In the genomic region with DNA sequence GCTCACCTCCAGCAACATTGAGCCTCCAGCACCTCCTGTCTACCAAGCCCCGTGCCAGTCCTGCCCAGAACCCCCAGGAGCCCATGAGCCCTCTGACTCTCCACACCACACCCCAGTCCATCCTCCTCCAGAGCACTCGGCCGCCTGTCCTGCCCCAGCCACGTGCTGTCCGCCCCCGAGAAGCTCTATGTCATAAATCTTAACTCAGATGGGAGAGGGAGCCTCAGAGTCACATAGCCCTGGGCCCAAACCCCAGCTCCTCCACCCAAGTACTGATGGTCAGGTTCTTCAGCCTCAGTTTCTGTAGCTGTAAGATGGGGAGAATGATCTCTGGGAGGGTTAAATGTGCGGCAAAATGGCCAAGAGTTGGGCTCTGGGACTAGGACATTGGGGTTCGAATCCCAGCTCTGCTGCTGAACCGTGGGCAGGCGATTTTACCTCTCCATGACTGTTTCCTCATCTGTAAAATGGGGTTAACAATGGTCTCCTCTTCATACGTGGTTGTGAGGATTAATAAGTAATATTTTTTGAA, we compare ENCODE assay signal across 16 cellular contexts. TPM values are rescaled to one million over a fixed set of nuclear protein-coding genes. Genes with fewer than 3 reads are reported as not detected.
DNase-seq lines count a peak whose midpoint lies in the region; ATAC-seq, FAIRE-seq and TF ChIP-seq lines count a peak whose summit lies in the region.
"Had no signal": no experiment of that assay in that cellular context is flagged by ENCODE, and none has a peak within 500 bp of the region (broad histone marks: within the 10 kb centered on the region; RNA-seq: fewer than 3 reads in every experiment).

No MANE protein-coding gene starts in this region.

- no peak for ATAC-seq in activated CD8-positive, alpha-beta T cell treated with anti-CD3 and anti-CD28 coated beads for 36 hours
- ATAC-seq in naive thymus-derived CD8-positive, alpha-beta T cell = no peak
- ATAC-seq in GM18517 (IDR thresholded peaks at IDR 0.05; ENCODE audit: unreplicated experiment) = no peak
- ATAC-seq: gastroesophageal sphincter had no signal

- POLR2A ChIA-PET in CD4-positive, alpha-beta memory T cell (lab: Charles Lee; ENCODE audit: partially characterized antibody) = interaction anchor here (0.7 to 9.8 kb wide), 21 partner anchors 8 to 348 kb away, joined by 3 to 147 read pairs (median 5); a partner anchor contains a TSS
- POLR2A ChIA-PET in activated CD8-positive, alpha-beta T cell treated with anti-CD3 and anti-CD28 coated beads for 36 hours (lab: Charles Lee) = interaction anchor here (0.9 to 1.8 kb wide), 7 partner anchors 9 to 176 kb away, joined by 3 to 10 read pairs (median 4); a partner anchor contains a TSS
- POLR2A ChIA-PET in naive thymus-derived CD8-positive, alpha-beta T cell (lab: Charles Lee) = interaction anchor here (0.9 to 9.6 kb wide), 18 partner anchors 10 to 298 kb away, joined by 3 to 141 read pairs (median 6); a partner anchor contains a TSS

- H3K27ac Mint-ChIP-seq in CD4-positive, alpha-beta memory T cell = peak overlapping the region; percentile 46 to 100 (median 89)
- H3K27ac Mint-ChIP-seq in activated CD8-positive, alpha-beta T cell treated with anti-CD3 and anti-CD28 coated beads for 36 hours = peak overlapping the region; percentile 85
- H3K27ac Mint-ChIP-seq in naive thymus-derived CD8-positive, alpha-beta T cell = peak overlapping the region; percentile 71 to 100 (median 96)

- H3K9me3 Mint-ChIP-seq in CD4-positive, alpha-beta memory T cell = no peaks in the 10 kb centered on the region
- peaks cover 3% of the 10 kb centered on the region for H3K9me3 Mint-ChIP-seq in activated CD8-positive, alpha-beta T cell treated with anti-CD3 and anti-CD28 coated beads for 36 hours
- no peaks in the 10 kb centered on the region for H3K9me3 Mint-ChIP-seq in naive thymus-derived CD8-positive, alpha-beta T cell

- peak overlapping the region; percentile 59 for H3K27ac ChIP-seq in CD4-positive, alpha-beta memory T cell (ENCODE audit: low read depth, low read length)
- H3K27ac ChIP-seq: gastroesophageal sphincter, WERI-Rb-1 had no signal

- H3K4me1 Mint-ChIP-seq in CD4-positive, alpha-beta memory T cell = peaks cover 58 to 94% (median 71%) of the 10 kb centered on the region in 4 donors
- H3K4me1 Mint-ChIP-seq in activated CD8-positive, alpha-beta T cell treated with anti-CD3 and anti-CD28 coated beads for 36 hours (ENCODE audit: low read depth) = peaks cover 93% of the 10 kb centered on the region
- H3K4me1 Mint-ChIP-seq in naive thymus-derived CD8-positive, alpha-beta T cell = peaks cover 45 to 98% (median 91%) of the 10 kb centered on the region in 4 donors

- peaks cover 22 to 46% of the 10 kb centered on the region in 2 donors for H3K36me3 Mint-ChIP-seq in CD4-positive, alpha-beta memory T cell
- peaks cover 40% of the 10 kb centered on the region for H3K36me3 Mint-ChIP-seq in activated CD8-positive, alpha-beta T cell treated with anti-CD3 and anti-CD28 coated beads for 36 hours (ENCODE audit: low read depth)
- peaks cover 0 to 43% (median 14%) of the 10 kb centered on the region in 3 donors for H3K36me3 Mint-ChIP-seq in naive thymus-derived CD8-positive, alpha-beta T cell

- peaks cover 42% of the 10 kb centered on the region for H3K36me3 ChIP-seq in CD4-positive, alpha-beta memory T cell (ENCODE audit: insufficient read depth, low read length)
- H3K36me3 ChIP-seq: gastroesophageal sphincter, MG63, WERI-Rb-1 had no signal

- peak; percentile 39 for FAIRE-seq in GM19239 (lab: Jason Lieb, UNC)
- FAIRE-seq: kidney had no signal

- intact Hi-C loops in CD4-positive, alpha-beta memory T cell (cut with micrococcal nuclease) = no loop called here
- intact Hi-C loops in activated CD8-positive, alpha-beta T cell treated with anti-CD3 and anti-CD28 coated beads for 36 hours (cut with micrococcal nuclease) = loop anchor here (10.0 kb wide), 1 partner anchor 255 kb away; a partner anchor contains a TSS

- CTCF ChIA-PET in CD4-positive, alpha-beta memory T cell (lab: Charles Lee; ENCODE audit: partially characterized antibody) = interaction anchor here (0.6 to 3.3 kb wide), 14 partner anchors 9 to 148 kb away, joined by 3 to 24 read pairs (median 4); a partner anchor contains a TSS
- CTCF ChIA-PET in activated CD8-positive, alpha-beta T cell treated with anti-CD3 and anti-CD28 coated beads for 36 hours (lab: Charles Lee) = interaction anchor here (0.6 to 1.9 kb wide), 11 partner anchors 10 to 454 kb away, joined by 3 to 11 read pairs (median 3); no protein-coding TSS in a partner anchor

- no peaks in the 10 kb centered on the region for H3K27me3 Mint-ChIP-seq in CD4-positive, alpha-beta memory T cell
- H3K27me3 Mint-ChIP-seq in activated CD8-positive, alpha-beta T cell treated with anti-CD3 and anti-CD28 coated beads for 36 hours = no peaks in the 10 kb centered on the region
- H3K27me3 Mint-ChIP-seq in naive thymus-derived CD8-positive, alpha-beta T cell = no peaks in the 10 kb centered on the region

- H3K4me3 ChIP-seq in CD4-positive, alpha-beta memory T cell (ENCODE audit: low read length in 2 of 2) = no peak overlapping the region
- H3K4me3 ChIP-seq: gastroesophageal sphincter, MG63 had no signal

- no peaks in the 10 kb centered on the region for H3K9me3 ChIP-seq in CD4-positive, alpha-beta memory T cell (ENCODE audit: control insufficient read depth in 1 of 2, low read length in 2 of 2)
- H3K9me3 ChIP-seq: gastroesophageal sphincter, MG63 had no signal

- no peaks in the 10 kb centered on the region for H3K27me3 ChIP-seq in CD4-positive, alpha-beta memory T cell (ENCODE audit: insufficient read depth, low read length)
- H3K27me3 ChIP-seq: MG63 had no signal

- peak overlapping the region; percentile 79 to 90 (median 82) for H3K4me3 Mint-ChIP-seq in CD4-positive, alpha-beta memory T cell
- peak overlapping the region; percentile 39 for H3K4me3 Mint-ChIP-seq in activated CD8-positive, alpha-beta T cell treated with anti-CD3 and anti-CD28 coated beads for 36 hours
- peak overlapping the region; percentile 63 to 91 (median 84) for H3K4me3 Mint-ChIP-seq in naive thymus-derived CD8-positive, alpha-beta T cell

- DNase-seq in CD4-positive, alpha-beta memory T cell = no peak
- no peak for DNase-seq in GM19239 (ENCODE audit: insufficient read length, low spot score)
- DNase-seq in activated CD8-positive, alpha-beta T cell treated with anti-CD3 and anti-CD28 coated beads for 36 hours = no peak
- no peak for DNase-seq in naive thymus-derived CD8-positive, alpha-beta T cell
- DNase-seq in NCI-H345 treated with DMSO at 0.1 percent for 48 hours (lab: John Stamatoyannopoulos, UW; ENCODE audit: unreplicated experiment) = no peak
- no peak for DNase-seq in HK-2 (ENCODE audit: unreplicated experiment)
- DNase-seq in COLO668 (lab: John Stamatoyannopoulos, UW; ENCODE audit: unreplicated experiment) = no peak
- DNase-seq: amniotic stem cell, Calu3, kidney, MG63, occipital lobe had no signal

- TF ChIP-seq CTCF in activated CD8-positive, alpha-beta T cell treated with anti-CD3 and anti-CD28 coated beads for 36 hours (IDR thresholded peaks at IDR 0.05) = no peak

- H3K4me1 ChIP-seq in CD4-positive, alpha-beta memory T cell (ENCODE audit: insufficient read depth, low read length) = peaks cover 78% of the 10 kb centered on the region

RNA-seq across cellular contexts. Expression of a gene that starts 27.8 kb away (rescaled TPM):
- 100 to 1,000 TPM; 169 to 177 TPM for total RNA-seq in CD4-positive, alpha-beta memory T cell
- polyA plus RNA-seq in CD4-positive, alpha-beta memory T cell = 10 to 100 TPM; 39.4 to 57.0 TPM
- total RNA-seq in activated CD8-positive, alpha-beta T cell treated with anti-CD3 and anti-CD28 coated beads for 36 hours = 10 to 100 TPM; 33.2 to 33.4 TPM
- total RNA-seq in naive thymus-derived CD8-positive, alpha-beta T cell = 100 to 1,000 TPM; 177 to 193 TPM
- 10 to 100 TPM; 48.9 to 60.8 (median 54.6) TPM for polyA plus RNA-seq in naive thymus-derived CD8-positive, alpha-beta T cell
- total RNA-seq: NCI-H460 had no signal

Comparison
In these comparisons a context has a peak if more than half of its experiments do, and no peak if none do; other contexts are left out.
1. RNA of a gene that starts 27.8 kb away (total RNA-seq): 177 to 193 TPM in naive thymus-derived CD8-positive, alpha-beta T cell and 169 to 177 TPM in CD4-positive, alpha-beta memory T cell; 33.2 to 33.4 TPM in activated CD8-positive, alpha-beta T cell treated with anti-CD3 and anti-CD28 coated beads for 36 hours; every median in the first group is over 4 times any median in the second.
2. Peak in every context shown above with its lines, with median percentiles within 50 percentile points of each other: H3K27ac Mint-ChIP-seq and H3K4me3 Mint-ChIP-seq.